1 cellular context compared by ENCODE assay signal in the genomic region with DNA sequence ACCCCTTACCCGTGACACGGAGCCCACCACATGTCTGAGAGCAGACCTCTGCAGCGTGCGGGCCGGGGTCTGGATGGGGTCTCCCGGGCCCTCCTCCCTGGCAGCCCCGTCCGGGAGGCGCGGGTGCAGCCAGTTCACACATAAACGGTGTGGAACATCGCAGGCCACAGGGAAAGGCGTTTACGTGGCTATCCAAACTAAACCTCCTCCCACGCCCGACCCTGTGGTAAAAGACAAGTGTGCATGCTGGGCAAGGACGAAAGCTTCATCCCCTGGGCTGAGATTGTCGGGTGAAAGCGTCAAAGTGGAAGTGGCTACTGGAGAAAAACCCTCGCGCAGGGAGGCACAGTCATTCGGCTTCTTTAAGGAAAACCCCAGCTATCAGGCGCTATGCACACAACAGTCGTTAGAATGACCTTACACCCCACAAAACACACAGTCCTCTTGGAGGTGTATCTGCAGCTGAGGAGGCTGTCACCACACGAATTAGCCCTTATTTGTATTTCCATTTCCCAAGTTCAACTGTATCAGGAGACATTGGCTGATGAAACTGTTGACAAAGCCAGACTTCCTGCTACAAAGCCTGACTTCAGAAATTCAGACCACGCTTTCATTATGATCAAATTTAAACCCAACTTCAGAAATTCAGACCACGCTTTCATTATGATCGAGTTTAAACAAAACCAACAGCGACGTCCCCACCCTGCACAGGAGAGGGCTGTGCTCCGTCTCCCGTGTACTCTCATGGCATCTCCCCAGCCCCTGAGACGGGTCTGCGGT.
TF ChIP-seq lines count a peak whose summit lies in the region.

No MANE protein-coding gene starts in this region.

TF ChIP-seq in GM23338, 12 proteins besides CTCF, POLR2A, EP300 and RAD21 (continued from another document):
- TF ChIP-seq, protein P1, sequence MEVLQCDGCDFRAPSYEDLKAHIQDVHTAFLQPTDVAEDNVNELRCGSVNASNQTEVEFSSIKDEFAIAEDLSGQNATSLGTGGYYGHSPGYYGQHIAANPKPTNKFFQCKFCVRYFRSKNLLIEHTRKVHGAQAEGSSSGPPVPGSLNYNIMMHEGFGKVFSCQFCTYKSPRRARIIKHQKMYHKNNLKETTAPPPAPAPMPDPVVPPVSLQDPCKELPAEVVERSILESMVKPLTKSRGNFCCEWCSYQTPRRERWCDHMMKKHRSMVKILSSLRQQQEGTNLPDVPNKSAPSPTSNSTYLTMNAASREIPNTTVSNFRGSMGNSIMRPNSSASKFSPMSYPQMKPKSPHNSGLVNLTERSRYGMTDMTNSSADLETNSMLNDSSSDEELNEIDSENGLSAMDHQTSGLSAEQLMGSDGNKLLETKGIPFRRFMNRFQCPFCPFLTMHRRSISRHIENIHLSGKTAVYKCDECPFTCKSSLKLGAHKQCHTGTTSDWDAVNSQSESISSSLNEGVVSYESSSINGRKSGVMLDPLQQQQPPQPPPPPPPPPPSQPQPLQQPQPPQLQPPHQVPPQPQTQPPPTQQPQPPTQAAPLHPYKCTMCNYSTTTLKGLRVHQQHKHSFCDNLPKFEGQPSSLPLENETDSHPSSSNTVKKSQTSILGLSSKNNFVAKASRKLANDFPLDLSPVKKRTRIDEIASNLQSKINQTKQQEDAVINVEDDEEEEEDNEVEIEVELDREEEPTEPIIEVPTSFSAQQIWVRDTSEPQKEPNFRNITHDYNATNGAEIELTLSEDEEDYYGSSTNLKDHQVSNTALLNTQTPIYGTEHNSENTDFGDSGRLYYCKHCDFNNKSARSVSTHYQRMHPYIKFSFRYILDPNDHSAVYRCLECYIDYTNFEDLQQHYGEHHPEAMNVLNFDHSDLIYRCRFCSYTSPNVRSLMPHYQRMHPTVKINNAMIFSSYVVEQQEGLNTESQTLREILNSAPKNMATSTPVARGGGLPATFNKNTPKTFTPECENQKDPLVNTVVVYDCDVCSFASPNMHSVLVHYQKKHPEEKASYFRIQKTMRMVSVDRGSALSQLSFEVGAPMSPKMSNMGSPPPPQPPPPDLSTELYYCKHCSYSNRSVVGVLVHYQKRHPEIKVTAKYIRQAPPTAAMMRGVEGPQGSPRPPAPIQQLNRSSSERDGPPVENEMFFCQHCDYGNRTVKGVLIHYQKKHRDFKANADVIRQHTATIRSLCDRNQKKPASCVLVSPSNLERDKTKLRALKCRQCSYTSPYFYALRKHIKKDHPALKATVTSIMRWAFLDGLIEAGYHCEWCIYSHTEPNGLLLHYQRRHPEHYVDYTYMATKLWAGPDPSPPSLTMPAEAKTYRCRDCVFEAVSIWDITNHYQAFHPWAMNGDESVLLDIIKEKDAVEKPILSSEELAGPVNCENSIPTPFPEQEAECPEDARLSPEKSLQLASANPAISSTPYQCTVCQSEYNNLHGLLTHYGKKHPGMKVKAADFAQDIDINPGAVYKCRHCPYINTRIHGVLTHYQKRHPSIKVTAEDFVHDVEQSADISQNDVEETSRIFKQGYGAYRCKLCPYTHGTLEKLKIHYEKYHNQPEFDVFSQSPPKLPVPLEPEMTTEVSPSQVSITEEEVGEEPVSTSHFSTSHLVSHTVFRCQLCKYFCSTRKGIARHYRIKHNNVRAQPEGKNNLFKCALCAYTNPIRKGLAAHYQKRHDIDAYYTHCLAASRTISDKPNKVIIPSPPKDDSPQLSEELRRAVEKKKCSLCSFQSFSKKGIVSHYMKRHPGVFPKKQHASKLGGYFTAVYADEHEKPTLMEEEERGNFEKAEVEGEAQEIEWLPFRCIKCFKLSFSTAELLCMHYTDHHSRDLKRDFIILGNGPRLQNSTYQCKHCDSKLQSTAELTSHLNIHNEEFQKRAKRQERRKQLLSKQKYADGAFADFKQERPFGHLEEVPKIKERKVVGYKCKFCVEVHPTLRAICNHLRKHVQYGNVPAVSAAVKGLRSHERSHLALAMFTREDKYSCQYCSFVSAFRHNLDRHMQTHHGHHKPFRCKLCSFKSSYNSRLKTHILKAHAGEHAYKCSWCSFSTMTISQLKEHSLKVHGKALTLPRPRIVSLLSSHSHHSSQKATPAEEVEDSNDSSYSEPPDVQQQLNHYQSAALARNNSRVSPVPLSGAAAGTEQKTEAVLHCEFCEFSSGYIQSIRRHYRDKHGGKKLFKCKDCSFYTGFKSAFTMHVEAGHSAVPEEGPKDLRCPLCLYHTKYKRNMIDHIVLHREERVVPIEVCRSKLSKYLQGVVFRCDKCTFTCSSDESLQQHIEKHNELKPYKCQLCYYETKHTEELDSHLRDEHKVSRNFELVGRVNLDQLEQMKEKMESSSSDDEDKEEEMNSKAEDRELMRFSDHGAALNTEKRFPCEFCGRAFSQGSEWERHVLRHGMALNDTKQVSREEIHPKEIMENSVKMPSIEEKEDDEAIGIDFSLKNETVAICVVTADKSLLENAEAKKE (CRISPR knock-in tag; IDR thresholded peaks at IDR 0.05), result no peak
- TF ChIP-seq ZNF331 (CRISPR knock-in tag; IDR thresholded peaks at IDR 0.05; ENCODE audit: low read depth) (no peak), POLR2AphosphoS5 (IDR thresholded peaks at IDR 0.05; ENCODE audit: low read depth) (no peak)
- TF ChIP-seq, protein P2, sequence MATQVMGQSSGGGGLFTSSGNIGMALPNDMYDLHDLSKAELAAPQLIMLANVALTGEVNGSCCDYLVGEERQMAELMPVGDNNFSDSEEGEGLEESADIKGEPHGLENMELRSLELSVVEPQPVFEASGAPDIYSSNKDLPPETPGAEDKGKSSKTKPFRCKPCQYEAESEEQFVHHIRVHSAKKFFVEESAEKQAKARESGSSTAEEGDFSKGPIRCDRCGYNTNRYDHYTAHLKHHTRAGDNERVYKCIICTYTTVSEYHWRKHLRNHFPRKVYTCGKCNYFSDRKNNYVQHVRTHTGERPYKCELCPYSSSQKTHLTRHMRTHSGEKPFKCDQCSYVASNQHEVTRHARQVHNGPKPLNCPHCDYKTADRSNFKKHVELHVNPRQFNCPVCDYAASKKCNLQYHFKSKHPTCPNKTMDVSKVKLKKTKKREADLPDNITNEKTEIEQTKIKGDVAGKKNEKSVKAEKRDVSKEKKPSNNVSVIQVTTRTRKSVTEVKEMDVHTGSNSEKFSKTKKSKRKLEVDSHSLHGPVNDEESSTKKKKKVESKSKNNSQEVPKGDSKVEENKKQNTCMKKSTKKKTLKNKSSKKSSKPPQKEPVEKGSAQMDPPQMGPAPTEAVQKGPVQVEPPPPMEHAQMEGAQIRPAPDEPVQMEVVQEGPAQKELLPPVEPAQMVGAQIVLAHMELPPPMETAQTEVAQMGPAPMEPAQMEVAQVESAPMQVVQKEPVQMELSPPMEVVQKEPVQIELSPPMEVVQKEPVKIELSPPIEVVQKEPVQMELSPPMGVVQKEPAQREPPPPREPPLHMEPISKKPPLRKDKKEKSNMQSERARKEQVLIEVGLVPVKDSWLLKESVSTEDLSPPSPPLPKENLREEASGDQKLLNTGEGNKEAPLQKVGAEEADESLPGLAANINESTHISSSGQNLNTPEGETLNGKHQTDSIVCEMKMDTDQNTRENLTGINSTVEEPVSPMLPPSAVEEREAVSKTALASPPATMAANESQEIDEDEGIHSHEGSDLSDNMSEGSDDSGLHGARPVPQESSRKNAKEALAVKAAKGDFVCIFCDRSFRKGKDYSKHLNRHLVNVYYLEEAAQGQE (IDR thresholded peaks at IDR 0.05; ENCODE audit: unreplicated experiment), result no peak
TF ChIP-seq in GM23338: peak in this region for 0.
